Comparison of ENCODE assay signal across 1 cellular context in genomic region chr11:63503492-63503891, GRCh38.
A peak's percentile ranks its signal among the peaks of the same experiment; 100 is the strongest.
TF ChIP-seq lines count a peak whose summit lies in the region.

No MANE protein-coding gene starts in this region.

TF ChIP-seq in K562, 482 proteins besides CTCF, POLR2A, EP300 and RAD21:
- no peak for TF ChIP-seq TSC22D4 (tag; IDR thresholded peaks at IDR 0.05)
- peak; percentile 50; the same call in 1 of the 2 replicates for TF ChIP-seq SPI1 (IDR thresholded peaks at IDR 0.05; ENCODE audit: borderline replicate concordance, low read depth, low read length)
